17 cellular contexts compared by ENCODE assay signal in the genomic region with DNA sequence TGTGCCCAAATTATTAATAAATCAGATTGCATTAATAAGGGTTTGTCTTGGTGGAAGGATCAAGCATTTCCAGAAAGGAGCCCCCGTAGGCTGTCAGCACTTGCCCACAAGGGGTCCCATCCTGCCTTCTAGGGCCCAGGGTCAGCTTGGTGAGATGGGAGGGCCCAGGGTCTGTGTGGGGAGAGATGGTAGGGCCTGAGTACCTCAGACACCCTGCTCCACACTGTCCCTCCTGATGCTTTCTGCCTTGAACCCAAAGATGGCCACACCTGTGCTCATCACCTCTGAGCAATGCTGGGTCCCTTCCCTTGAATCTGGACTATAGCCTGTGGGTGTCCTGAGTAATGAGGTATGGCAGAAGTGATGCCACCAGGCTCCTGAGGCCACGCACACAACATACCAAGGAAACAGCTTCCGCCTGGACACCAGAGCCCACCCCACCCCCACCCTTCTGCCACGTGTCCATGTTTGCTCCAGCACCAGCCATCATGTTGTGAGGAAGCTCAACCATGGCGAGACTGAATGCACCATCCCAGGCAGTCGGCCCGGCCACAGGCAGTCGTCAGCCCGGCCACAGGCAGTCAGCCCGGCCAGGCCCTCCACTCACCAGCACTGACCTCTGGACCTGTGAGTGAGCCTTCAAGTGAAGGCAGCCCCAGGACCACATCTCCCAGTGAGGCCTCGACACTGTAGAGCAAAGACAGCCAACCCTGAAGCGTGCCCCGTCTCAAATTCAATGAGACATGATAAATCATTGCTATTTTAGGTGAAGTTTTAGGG. TPM values are rescaled to one million over a fixed set of nuclear protein-coding genes. Genes with fewer than 3 reads are reported as not detected.
A peak's percentile ranks its signal among the peaks of the same experiment; 100 is the strongest.
DNase-seq lines count a peak whose midpoint lies in the region; ATAC-seq and TF ChIP-seq lines count a peak whose summit lies in the region.
"Had no signal": no experiment of that assay in that cellular context is flagged by ENCODE, and none has a peak within 500 bp of the region (broad histone marks: within the 10 kb centered on the region; RNA-seq: fewer than 3 reads in every experiment).

No MANE protein-coding gene starts in this region.

- H3K9me3 ChIP-seq in left ventricle myocardium inferior (replicated peaks) = no peaks in the 10 kb centered on the region
- no peaks in the 10 kb centered on the region for H3K9me3 ChIP-seq in suprapubic skin

- 85% methylated on average over 9 of the region's 13 CpGs for WGBS in suprapubic skin

- H3K27me3 Mint-ChIP-seq in activated CD8-positive, alpha-beta memory T cell treated with anti-CD3 and anti-CD28 coated beads, Interleukin-2, amount 10 ng/mL, durations not matched to agents 7 days and 5 days = no peaks in the 10 kb centered on the region
- peaks cover 9% of the 10 kb centered on the region for H3K27me3 Mint-ChIP-seq in endothelial cell (ENCODE audit: unreplicated experiment)
- H3K27me3 Mint-ChIP-seq: CD8-positive, alpha-beta memory T cell; central memory CD8-positive, alpha-beta T cell had no signal

- peaks cover 31% of the 10 kb centered on the region for H3K4me1 Mint-ChIP-seq in activated CD8-positive, alpha-beta memory T cell treated with anti-CD3 and anti-CD28 coated beads, Interleukin-2, amount 10 ng/mL, durations not matched to agents 7 days and 5 days
- H3K4me1 Mint-ChIP-seq in endothelial cell (ENCODE audit: unreplicated experiment) = peaks cover 31% of the 10 kb centered on the region

- TF ChIP-seq CTCF in left ventricle myocardium inferior (IDR thresholded peaks at IDR 0.05; ENCODE audit: borderline replicate concordance) (no peak), endothelial cell (IDR thresholded peaks at IDR 0.05; ENCODE audit: unreplicated experiment) (no peak), suprapubic skin (IDR thresholded peaks at IDR 0.05) (no peak)

- H3K4me3 ChIP-seq in left ventricle myocardium inferior (no peak overlapping the region), suprapubic skin (no peak overlapping the region)

- ATAC-seq in activated CD8-positive, alpha-beta memory T cell treated with anti-CD3 and anti-CD28 coated beads, Interleukin-2, amount 10 ng/mL, durations not matched to agents 7 days and 5 days = no peak
- ATAC-seq: sciatic nerve had no signal

- DNase-seq in cardiac septum (ENCODE audit: low spot score) (peak; percentile 44), left ventricle myocardium inferior (no peak), endothelial cell (ENCODE audit: low spot score) (no peak), suprapubic skin (ENCODE audit: low spot score in 2 of 2) (peak; percentile 46 to 76), amniotic stem cell (lab: John Stamatoyannopoulos, UW) (no peak), RPMI8226 (no peak), NCI-H1105 (lab: John Stamatoyannopoulos, UW) (no peak)
- peak; percentile 32 for DNase-seq in activated CD8-positive, alpha-beta memory T cell treated with anti-CD3 and anti-CD28 coated beads, Interleukin-2, amount 10 ng/mL, durations not matched to agents 7 days and 5 days
- DNase-seq: Karpas-422; midbrain; NCI-H1092 treated with DMSO at 0.1 percent for 48 hours; NCI-H774; stimulated activated CD4-positive, alpha-beta T cell treated with anti-CD3 and anti-CD28 coated beads, Interleukin-1b, Interleukin-23, amount 100 ng/mL, for 48 hours had no signal

- H3K36me3 ChIP-seq in left ventricle myocardium inferior = peaks cover 30% of the 10 kb centered on the region
- peaks cover 39% of the 10 kb centered on the region for H3K36me3 ChIP-seq in suprapubic skin

- H3K27ac Mint-ChIP-seq in activated CD8-positive, alpha-beta memory T cell treated with anti-CD3 and anti-CD28 coated beads, Interleukin-2, amount 10 ng/mL, durations not matched to agents 7 days and 5 days = no peak overlapping the region
- peak overlapping the region; percentile 61 for H3K27ac Mint-ChIP-seq in endothelial cell (ENCODE audit: unreplicated experiment)

- TF ChIP-seq EP300 in suprapubic skin (IDR thresholded peaks at IDR 0.05) = no peak

- no peak overlapping the region for H3K27ac ChIP-seq in left ventricle myocardium inferior (replicated peaks)
- no peak overlapping the region for H3K27ac ChIP-seq in suprapubic skin

- H3K27me3 ChIP-seq in left ventricle myocardium inferior (ENCODE audit: low read depth) (no peaks in the 10 kb centered on the region), suprapubic skin (no peaks in the 10 kb centered on the region)

- intact Hi-C loops in cardiac septum (cut with DNase I) (no loop called here), left ventricle myocardium inferior (cut with micrococcal nuclease) (no loop called here)

- H3K4me3 Mint-ChIP-seq in activated CD8-positive, alpha-beta memory T cell treated with anti-CD3 and anti-CD28 coated beads, Interleukin-2, amount 10 ng/mL, durations not matched to agents 7 days and 5 days = no peak overlapping the region
- peak overlapping the region; percentile 51 for H3K4me3 Mint-ChIP-seq in endothelial cell (ENCODE audit: unreplicated experiment)
- H3K4me3 Mint-ChIP-seq: central memory CD8-positive, alpha-beta T cell had no signal

- no peak for TF ChIP-seq POLR2A in suprapubic skin (IDR thresholded peaks at IDR 0.05)

- H3K36me3 Mint-ChIP-seq in activated CD8-positive, alpha-beta memory T cell treated with anti-CD3 and anti-CD28 coated beads, Interleukin-2, amount 10 ng/mL, durations not matched to agents 7 days and 5 days = peaks cover 2% of the 10 kb centered on the region
- H3K36me3 Mint-ChIP-seq in endothelial cell (ENCODE audit: low read depth, unreplicated experiment) = peaks cover 8% of the 10 kb centered on the region

- H3K4me1 ChIP-seq in left ventricle myocardium inferior (peaks cover 24% of the 10 kb centered on the region), suprapubic skin (peaks cover 25% of the 10 kb centered on the region)

- CTCF ChIA-PET in activated CD8-positive, alpha-beta memory T cell treated with anti-CD3 and anti-CD28 coated beads, Interleukin-2, amount 10 ng/mL, durations not matched to agents 7 days and 5 days (lab: Charles Lee) = interaction anchor here (0.6 to 1.0 kb wide), 2 partner anchors 154 to 164 kb away, joined by 3 to 5 read pairs; no protein-coding TSS in a partner anchor

- H3K9me3 Mint-ChIP-seq in activated CD8-positive, alpha-beta memory T cell treated with anti-CD3 and anti-CD28 coated beads, Interleukin-2, amount 10 ng/mL, durations not matched to agents 7 days and 5 days (ENCODE audit: low read depth) = no peaks in the 10 kb centered on the region
- H3K9me3 Mint-ChIP-seq in endothelial cell (ENCODE audit: unreplicated experiment) = no peaks in the 10 kb centered on the region
- H3K9me3 Mint-ChIP-seq: CD8-positive, alpha-beta memory T cell; central memory CD8-positive, alpha-beta T cell had no signal

RNA-seq across cellular contexts. Expression of a gene that starts 6.8 kb away (rescaled TPM):
- total RNA-seq in cardiac septum (24.9 TPM), left ventricle myocardium inferior (24.0 TPM), endothelial cell (ENCODE audit: unreplicated experiment) (64.4 TPM), suprapubic skin (10 to 100 TPM; 25.8 to 31.7 (median 27.9) TPM)
- total RNA-seq in activated CD8-positive, alpha-beta memory T cell treated with anti-CD3 and anti-CD28 coated beads, Interleukin-2, amount 10 ng/mL, durations not matched to agents 7 days and 5 days = 10 to 100 TPM; 28.8 to 31.7 TPM

RNA-seq across cellular contexts. Expression of a gene that starts 7.1 kb away (rescaled TPM):
- total RNA-seq in cardiac septum = 63.4 TPM
- total RNA-seq in left ventricle myocardium inferior = 46.1 TPM
- total RNA-seq in activated CD8-positive, alpha-beta memory T cell treated with anti-CD3 and anti-CD28 coated beads, Interleukin-2, amount 10 ng/mL, durations not matched to agents 7 days and 5 days = 100 to 1,000 TPM; 110 to 113 TPM
- total RNA-seq in endothelial cell (ENCODE audit: unreplicated experiment) = 89.2 TPM
- total RNA-seq in suprapubic skin = 10 to 100 TPM; 62.4 to 90.1 (median 80.9) TPM

RNA-seq across cellular contexts. Expression of a gene that starts 7.5 kb away (rescaled TPM):
- not detected for total RNA-seq in cardiac septum
- not detected for total RNA-seq in left ventricle myocardium inferior
- total RNA-seq in activated CD8-positive, alpha-beta memory T cell treated with anti-CD3 and anti-CD28 coated beads, Interleukin-2, amount 10 ng/mL, durations not matched to agents 7 days and 5 days = not detected
- not detected for total RNA-seq in endothelial cell (ENCODE audit: unreplicated experiment)
- total RNA-seq in suprapubic skin = not detected
- total RNA-seq: CD8-positive, alpha-beta memory T cell; sciatic nerve; temporal lobe had no signal

RNA-seq across cellular contexts. Expression of a gene that starts 35.7 kb away (rescaled TPM):
- 27.0 TPM for total RNA-seq in cardiac septum
- total RNA-seq in left ventricle myocardium inferior = 36.4 TPM
- total RNA-seq in activated CD8-positive, alpha-beta memory T cell treated with anti-CD3 and anti-CD28 coated beads, Interleukin-2, amount 10 ng/mL, durations not matched to agents 7 days and 5 days = 10 to 100 TPM; 12.8 to 15.9 TPM
- total RNA-seq in endothelial cell (ENCODE audit: unreplicated experiment) = 23.4 TPM
- 10 to 100 TPM in 3 of 4 donors, 1 to 10 TPM in 1; 9.1 to 20.1 (median 13.3) TPM for total RNA-seq in suprapubic skin

RNA-seq across cellular contexts. Expression of a gene that starts 36.4 kb away (rescaled TPM):
- total RNA-seq in cardiac septum (87.5 TPM), left ventricle myocardium inferior (94.1 TPM), endothelial cell (ENCODE audit: unreplicated experiment) (189 TPM), suprapubic skin (10 to 100 TPM; 70.3 to 97.8 (median 87.3) TPM)
- total RNA-seq in activated CD8-positive, alpha-beta memory T cell treated with anti-CD3 and anti-CD28 coated beads, Interleukin-2, amount 10 ng/mL, durations not matched to agents 7 days and 5 days = 100 to 1,000 TPM; 166 to 199 TPM

Comparison
In these comparisons a context has a peak if more than half of its experiments do, and no peak if none do; other contexts are left out.
1. DNase-seq: peak in cardiac septum (single experiment), activated CD8-positive, alpha-beta memory T cell treated with anti-CD3 and anti-CD28 coated beads, Interleukin-2, amount 10 ng/mL, durations not matched to agents 7 days and 5 days (single experiment) and suprapubic skin (2 of 2); none in left ventricle myocardium inferior (single experiment), endothelial cell (single experiment), amniotic stem cell (single experiment), RPMI8226 (single experiment) and NCI-H1105 (single experiment).